ENCODE assay signal across 24 cellular contexts in genomic region chr18:74050807-74051206, GRCh38.
DNase-seq lines count a peak whose midpoint lies in the region; ATAC-seq and TF ChIP-seq lines count a peak whose summit lies in the region.
"Had no signal": no experiment of that assay in that cellular context is flagged by ENCODE, and none has a peak within 500 bp of the region (broad histone marks: within the 10 kb centered on the region; RNA-seq: fewer than 3 reads in every experiment).

No MANE protein-coding gene starts in this region.

- no peak for TF ChIP-seq CTCF in chondrocyte (IDR thresholded peaks at IDR 0.05)

- no peak overlapping the region for H3K27ac Mint-ChIP-seq in chondrocyte (ENCODE audit: unreplicated experiment)
- H3K27ac Mint-ChIP-seq: CD14-positive monocyte; CD8-positive, alpha-beta memory T cell; T-helper 1 cell treated with Interleukin-12 subunit alpha and Interleukin-12 subunit beta and Interleukin-4 antibody, amounts not matched to agents 30 μg/mL and 1 μg/mL, for 36 hours had no signal

- peak overlapping the region; percentile 37 for H3K27ac ChIP-seq in angular gyrus (ENCODE audit: low read depth, low read length)

- ATAC-seq in GM18511 (IDR thresholded peaks at IDR 0.05; ENCODE audit: unreplicated experiment) = no peak
- ATAC-seq: Panc1 had no signal

- DNase-seq in Ammon's horn (ENCODE audit: low spot score) = peak; percentile 50
- peak; percentile 56 for DNase-seq in DMS53 (lab: John Stamatoyannopoulos, UW)
- peak; percentile 57 for DNase-seq in middle frontal gyrus (ENCODE audit: extremely low spot score, low spot score)
- no peak for DNase-seq in chondrocyte (ENCODE audit: low spot score)
- DNase-seq in NCI-H1694 treated with DMSO at 0.1 percent for 48 hours (lab: John Stamatoyannopoulos, UW) = no peak
- DNase-seq: BE2C; Calu3; CD8-positive, alpha-beta memory T cell; DMS153; HCEC 1CT; IMR-90; KG1; MG63; NCI-H1105 treated with DMSO at 0.1 percent for 48 hours; NCI-H1694; NCI-H2227 treated with DMSO at 0.1 percent for 48 hours; NCI-H510A; NCI-H774; SHP77 treated with DMSO at 0.1 percent for 48 hours had no signal

- H3K9me3 Mint-ChIP-seq in chondrocyte (ENCODE audit: low read depth) = peaks cover 11% of the 10 kb centered on the region

- H3K4me3 Mint-ChIP-seq in chondrocyte (ENCODE audit: unreplicated experiment) = no peak overlapping the region
- H3K4me3 Mint-ChIP-seq: CD14-positive monocyte; CD8-positive, alpha-beta memory T cell; T-helper 1 cell treated with Interleukin-12 subunit alpha and Interleukin-12 subunit beta and Interleukin-4 antibody, amounts not matched to agents 30 μg/mL and 1 μg/mL, for 36 hours had no signal

- no peaks in the 10 kb centered on the region for H3K27me3 Mint-ChIP-seq in chondrocyte (ENCODE audit: low read depth)

- no peaks in the 10 kb centered on the region for H3K4me1 Mint-ChIP-seq in chondrocyte (ENCODE audit: low read depth)
- H3K4me1 Mint-ChIP-seq: CD14-positive monocyte; CD8-positive, alpha-beta memory T cell had no signal

- H3K36me3 Mint-ChIP-seq in chondrocyte (ENCODE audit: low read depth) = no peaks in the 10 kb centered on the region
- H3K36me3 Mint-ChIP-seq: CD14-positive monocyte had no signal

Comparison
In these comparisons a context has a peak if more than half of its experiments do, and no peak if none do; other contexts are left out.
1. DNase-seq: peak in Ammon's horn (single experiment), DMS53 (single experiment) and middle frontal gyrus (single experiment); none in chondrocyte (single experiment) and NCI-H1694 treated with DMSO at 0.1 percent for 48 hours (single experiment).